36 cellular contexts compared by ENCODE assay signal in genomic region chr17:35923609-35924114, GRCh38. TPM values are rescaled to one million over a fixed set of nuclear protein-coding genes. Genes with fewer than 3 reads are reported as not detected.
"Had no signal": no experiment of that assay in that cellular context is flagged by ENCODE, and none has a peak within 500 bp of the region (broad histone marks: within the 10 kb centered on the region; RNA-seq: fewer than 3 reads in every experiment).

No MANE protein-coding gene starts in this region.

- FAIRE-seq: K562 had no signal

- H3K27ac Mint-ChIP-seq: activated naive CD8-positive, alpha-beta T cell; activated T-cell treated with anti-CD3 and anti-CD28 coated beads, Interleukin-2, amount 50 U/mL, for 24 hours; activated T-helper 1 cell treated with anti-CD3 and anti-CD28 coated beads, Interleukin-12 subunit alpha, Interleukin-12 subunit beta, Interleukin-2, Interleukin-4 antibody, amounts not matched to agents 30 ng/mL and 10 ng/mL and 1 ng/mL, durations not matched to agents 14 hours and 24 hours and 36 hours had no signal

- H3K27me3 Mint-ChIP-seq: activated CD4-positive, alpha-beta T cell treated with anti-CD3 and anti-CD28 coated beads, Interleukin-2, amount 10 ng/mL, durations not matched to agents 7 days and 5 days; activated naive CD4-positive, alpha-beta T cell treated with anti-CD3 and anti-CD28 coated beads, Interleukin-2, amount 10 ng/mL, durations not matched to agents 7 days and 5 days; activated T-cell treated with anti-CD3 and anti-CD28 coated beads, Interleukin-2, amount 50 U/mL, for 24 hours; central memory CD8-positive, alpha-beta T cell had no signal

- ATAC-seq: activated CD8-positive, alpha-beta T cell treated with anti-CD3 and anti-CD28 coated beads, Interleukin-2, amount 10 ng/mL, durations not matched to agents 7 days and 5 days; K562 had no signal

- H3K9me3 Mint-ChIP-seq: activated CD4-positive, alpha-beta T cell treated with anti-CD3 and anti-CD28 coated beads, Interleukin-2, amount 10 ng/mL, durations not matched to agents 7 days and 5 days; activated naive CD4-positive, alpha-beta T cell treated with anti-CD3 and anti-CD28 coated beads, Interleukin-2, amount 10 ng/mL, durations not matched to agents 7 days and 5 days; activated T-cell treated with anti-CD3 and anti-CD28 coated beads, Interleukin-2, amount 50 U/mL, for 24 hours; activated T-helper 1 cell treated with anti-CD3 and anti-CD28 coated beads, Interleukin-12 subunit alpha, Interleukin-12 subunit beta, Interleukin-2, Interleukin-4 antibody, amounts not matched to agents 30 ng/mL and 10 ng/mL and 1 ng/mL, durations not matched to agents 14 hours and 24 hours and 36 hours; central memory CD8-positive, alpha-beta T cell had no signal

- H3K4me3 Mint-ChIP-seq: activated CD4-positive, alpha-beta T cell treated with anti-CD3 and anti-CD28 coated beads, Interleukin-2, amount 10 ng/mL, durations not matched to agents 7 days and 5 days; activated CD8-positive, alpha-beta T cell treated with anti-CD3 and anti-CD28 coated beads, Interleukin-2, amount 10 ng/mL, durations not matched to agents 7 days and 5 days; activated naive CD4-positive, alpha-beta T cell treated with anti-CD3 and anti-CD28 coated beads, Interleukin-2, amount 10 ng/mL, durations not matched to agents 7 days and 5 days; activated naive CD8-positive, alpha-beta T cell; activated T-cell treated with anti-CD3 and anti-CD28 coated beads, Interleukin-2, amount 50 U/mL, for 24 hours; activated T-helper 1 cell treated with anti-CD3 and anti-CD28 coated beads, Interleukin-12 subunit alpha, Interleukin-12 subunit beta, Interleukin-2, Interleukin-4 antibody, amounts not matched to agents 30 ng/mL and 10 ng/mL and 1 ng/mL, durations not matched to agents 14 hours and 24 hours and 36 hours; central memory CD8-positive, alpha-beta T cell had no signal

- DNase-seq: activated CD4-positive, alpha-beta T cell treated with anti-CD3 and anti-CD28 coated beads for 1 hour; activated CD4-positive, alpha-beta T cell treated with anti-CD3 and anti-CD28 coated beads, Interleukin-2, amount 10 ng/mL, durations not matched to agents 7 days and 5 days; activated CD4-positive, alpha-beta T cell treated with anti-CD3 and anti-CD28 coated beads, Interleukin-2, amount 50 U/mL, for 48 hours; activated CD4-positive, CD25-positive, alpha-beta regulatory T cell; activated CD8-positive, alpha-beta T cell treated with anti-CD3 and anti-CD28 coated beads, Interleukin-2, amount 10 ng/mL, durations not matched to agents 7 days and 5 days; activated effector memory CD4-positive, alpha-beta T cell treated with Interleukin-2 at 50 U/mL for 16 hours; activated naive CD4-positive, alpha-beta T cell treated with anti-CD3 and anti-CD28 coated beads, Interleukin-2, amount 10 ng/mL, durations not matched to agents 7 days and 5 days; activated T-cell treated with anti-CD3 and anti-CD28 coated beads, Interleukin-2, amount 50 U/mL, for 24 hours; amygdala; IMR-90; NCI-H1092 treated with DMSO at 0.1 percent for 48 hours; NCI-H1417; NCI-H146; NCI-H187; NCI-H2029 treated with DMSO at 0.1 percent for 48 hours; NCI-H2107; NCI-H2171; NCI-H510A; NCI-H526; NCI-H748 treated with DMSO at 0.1 percent for 48 hours; OCI-M1; SHP77 treated with DMSO at 0.1 percent for 48 hours; SK-N-SH; T-helper 1 cell; T-helper 2 cell; T-helper 9 cell had no signal

- H3K36me3 Mint-ChIP-seq: activated naive CD8-positive, alpha-beta T cell had no signal

RNA-seq across cellular contexts. Expression of gene RDM1, which starts 6.9 kb away (rescaled TPM):
- total RNA-seq: ascending aorta had no signal
- polyA plus RNA-seq: adipose tissue, IMR-90 had no signal

RNA-seq across cellular contexts. Expression of gene LYZL6, which starts 19.9 kb away (rescaled TPM):
- total RNA-seq: activated CD4-positive, alpha-beta T cell treated with anti-CD3 and anti-CD28 coated beads, Interleukin-2, amount 10 ng/mL, durations not matched to agents 7 days and 5 days; activated CD8-positive, alpha-beta T cell treated with anti-CD3 and anti-CD28 coated beads, Interleukin-2, amount 10 ng/mL, durations not matched to agents 7 days and 5 days; activated T-helper 1 cell treated with anti-CD3 and anti-CD28 coated beads, Interleukin-12 subunit alpha, Interleukin-12 subunit beta, Interleukin-2, Interleukin-4 antibody, amounts not matched to agents 30 ng/mL and 10 ng/mL and 1 ng/mL, durations not matched to agents 14 hours and 24 hours and 36 hours; ascending aorta; cardiac muscle cell; chondrocyte; IMR-90; K562; M059J; SJSA1 had no signal
- polyA plus RNA-seq: adipose tissue, cardiac muscle cell, IMR-90, K562, SK-N-SH had no signal

RNA-seq across cellular contexts. Expression of gene CCL5, which starts 43.5 kb away (rescaled TPM):
- total RNA-seq: cardiac muscle cell, chondrocyte, IMR-90, SJSA1 had no signal
- polyA plus RNA-seq: IMR-90 had no signal

RNA-seq across cellular contexts. Expression of gene HEATR9, which starts 55.0 kb away (rescaled TPM):
- total RNA-seq: ascending aorta, cardiac muscle cell, chondrocyte, IMR-90, K562, M059J, SJSA1 had no signal
- polyA plus RNA-seq: IMR-90, K562, SK-N-SH had no signal

RNA-seq across cellular contexts. Expression of gene CCL16, which starts 57.6 kb away (rescaled TPM):
- total RNA-seq: activated CD4-positive, alpha-beta T cell treated with anti-CD3 and anti-CD28 coated beads, Interleukin-2, amount 10 ng/mL, durations not matched to agents 7 days and 5 days; activated CD8-positive, alpha-beta T cell treated with anti-CD3 and anti-CD28 coated beads, Interleukin-2, amount 10 ng/mL, durations not matched to agents 7 days and 5 days; activated T-helper 1 cell treated with anti-CD3 and anti-CD28 coated beads, Interleukin-12 subunit alpha, Interleukin-12 subunit beta, Interleukin-2, Interleukin-4 antibody, amounts not matched to agents 30 ng/mL and 10 ng/mL and 1 ng/mL, durations not matched to agents 14 hours and 24 hours and 36 hours; ascending aorta; cardiac muscle cell; chondrocyte; IMR-90; K562; M059J; SJSA1 had no signal
- polyA plus RNA-seq: cardiac muscle cell, IMR-90, K562, SK-N-SH had no signal
